Comparison of ENCODE assay signal across 8 cellular contexts in genomic region chr14:60165547-60165876, GRCh38. TPM values are rescaled to one million over a fixed set of nuclear protein-coding genes. Genes with fewer than 3 reads are reported as not detected.
DNase-seq lines count a peak whose midpoint lies in the region; ATAC-seq, FAIRE-seq and TF ChIP-seq lines count a peak whose summit lies in the region.

No MANE protein-coding gene starts in this region.

- H2BK5ac ChIP-seq in mesenchymal stem cell (ENCODE audit: low read depth, low read length, poor library complexity, severe bottlenecking) = no peak overlapping the region

- H3K79me1 ChIP-seq in mesenchymal stem cell (replicated peaks; ENCODE audit: low read length, poor library complexity, severe bottlenecking) = peaks cover 8% of the 10 kb centered on the region

- peak overlapping the region; percentile 83 for H3K4me3 Mint-ChIP-seq in astrocyte (ENCODE audit: unreplicated experiment)

- no peak for FAIRE-seq in astrocyte (lab: Jason Lieb, UNC)

- intact Hi-C loops in aorta (cut with DNase I) = loop anchor here (1.0 to 5.0 kb wide), 5 partner anchors 73 to 103 kb away; partner anchors contain the start of gene PCNX4 (in 1 of the 2)

- H3K9me3 ChIP-seq in astrocyte (ENCODE audit: insufficient read depth, low read depth, low read length) (no peaks in the 10 kb centered on the region), mesenchymal stem cell (ENCODE audit: control insufficient read depth, low read length) (no peaks in the 10 kb centered on the region), aorta (ENCODE audit: control insufficient read depth, low read length) (no peaks in the 10 kb centered on the region)

- H2AFZ ChIP-seq in astrocyte (ENCODE audit: low read depth, low read length) (peak overlapping the region; percentile 94), mesenchymal stem cell (ENCODE audit: low read depth, low read length) (no peak overlapping the region)

- H3K27me3 Mint-ChIP-seq in astrocyte (ENCODE audit: low read depth, unreplicated experiment) = no peaks in the 10 kb centered on the region

- ATAC-seq in GM18907 (IDR thresholded peaks at IDR 0.05; ENCODE audit: unreplicated experiment) (peak; percentile 21), HG03175 (IDR thresholded peaks at IDR 0.05; ENCODE audit: unreplicated experiment) (peak; percentile 16), aorta (ENCODE audit: low FRiP score) (no peak), GM18867 (IDR thresholded peaks at IDR 0.05; ENCODE audit: unreplicated experiment) (no peak)

- no peak overlapping the region for H4K8ac ChIP-seq in mesenchymal stem cell (ENCODE audit: low read length)

- DNase-seq in astrocyte (ENCODE audit: low read depth) (no peak), mesenchymal stem cell (no peak), aorta (no peak), medulla oblongata (ENCODE audit: extremely low spot score) (no peak), HuH-7.5 (ENCODE audit: low spot score) (no peak)

- H3K79me2 ChIP-seq in astrocyte (ENCODE audit: insufficient read depth, low read length) = peaks cover 15% of the 10 kb centered on the region

- no peak overlapping the region for H2AK5ac ChIP-seq in mesenchymal stem cell (ENCODE audit: low read length, severe bottlenecking)

- no peak overlapping the region for H3K4ac ChIP-seq in mesenchymal stem cell (ENCODE audit: low read depth in 1 of 2, low read length in 2 of 2)

- H3K4me2 ChIP-seq in astrocyte (ENCODE audit: low read length) (peak overlapping the region; percentile 88), mesenchymal stem cell (ENCODE audit: low read length, poor library complexity, severe bottlenecking) (peak overlapping the region; percentile 64)

- WGBS in mesenchymal stem cell = 25% methylated on average over 3 of the region's 4 CpGs
- 3 to 5% methylated on average over 4 of the region's 4 CpGs for WGBS in aorta, 2 donors

- no peak overlapping the region for H3K14ac ChIP-seq in mesenchymal stem cell (ENCODE audit: low read length in 2 of 2)

- peaks cover 4% of the 10 kb centered on the region for H3K4me1 Mint-ChIP-seq in astrocyte (ENCODE audit: low read depth, unreplicated experiment)

- peak overlapping the region in 1 of 2 experiments; percentile 70 for H3K18ac ChIP-seq in mesenchymal stem cell (ENCODE audit: low read depth in 1 of 2, low read length in 2 of 2)

- peaks cover 5% of the 10 kb centered on the region for H3K36me3 Mint-ChIP-seq in astrocyte (ENCODE audit: low read depth, unreplicated experiment)

- H2BK12ac ChIP-seq in mesenchymal stem cell (ENCODE audit: low read length in 2 of 2) = no peak overlapping the region

- H4K20me1 ChIP-seq in astrocyte (ENCODE audit: insufficient read depth, low read length) = no peaks in the 10 kb centered on the region

- no peaks in the 10 kb centered on the region for H3K9me3 Mint-ChIP-seq in astrocyte (ENCODE audit: unreplicated experiment)

- H3K27ac ChIP-seq in astrocyte (ENCODE audit: low read depth, low read length) (no peak overlapping the region), mesenchymal stem cell (ENCODE audit: low read length, poor library complexity, severe bottlenecking) (no peak overlapping the region), aorta (ENCODE audit: low read depth in 1 of 2, low read length in 2 of 2) (peak overlapping the region; percentile 93 to 94)

- no peaks in the 10 kb centered on the region for H3K36me3 ChIP-seq in astrocyte (ENCODE audit: insufficient read depth, low read length)
- H3K36me3 ChIP-seq in mesenchymal stem cell (ENCODE audit: control insufficient read depth in 1 of 2, insufficient read depth in 2 of 2, low read depth in 1 of 2, low read length in 2 of 2) = peaks cover 0 to 2% of the 10 kb centered on the region in 2 experiments
- no peaks in the 10 kb centered on the region for H3K36me3 ChIP-seq in aorta (ENCODE audit: control insufficient read depth in 1 of 2, insufficient read depth in 2 of 2, low read length in 1 of 2)

- no peak for TF ChIP-seq CTCF in astrocyte (IDR thresholded peaks at IDR 0.05; ENCODE audit: insufficient read depth, low read depth, low read length)

- H3K27me3 ChIP-seq in astrocyte (ENCODE audit: insufficient read depth, low read length) (no peaks in the 10 kb centered on the region), mesenchymal stem cell (ENCODE audit: control insufficient read depth in 1 of 2, insufficient read depth in 1 of 2, low read length in 2 of 2) (no peaks in the 10 kb centered on the region), aorta (ENCODE audit: control insufficient read depth in 1 of 2, insufficient read depth in 2 of 2, low read length in 1 of 2) (no peaks in the 10 kb centered on the region)

- H3K4me3 ChIP-seq in astrocyte (ENCODE audit: insufficient read depth, low read depth, low read length) = peak overlapping the region; percentile 94
- peak overlapping the region; percentile 91 to 94 for H3K4me3 ChIP-seq in mesenchymal stem cell (ENCODE audit: insufficient read depth in 1 of 2, low read depth in 1 of 2, low read length in 2 of 2)
- peak overlapping the region in 1 of 2 donors; percentile 18 for H3K4me3 ChIP-seq in aorta (ENCODE audit: low read length in 2 of 2)

- H3K4me1 ChIP-seq in astrocyte (ENCODE audit: insufficient read depth, low read length) = peaks cover 10% of the 10 kb centered on the region
- peaks cover 1% of the 10 kb centered on the region for H3K4me1 ChIP-seq in mesenchymal stem cell (ENCODE audit: control insufficient read depth, insufficient read depth, low read depth, low read length)
- peaks cover 0 to 2% of the 10 kb centered on the region in 2 donors for H3K4me1 ChIP-seq in aorta (ENCODE audit: control insufficient read depth in 1 of 2, insufficient read depth in 2 of 2, low read length in 2 of 2)

- no peak overlapping the region for H2BK15ac ChIP-seq in mesenchymal stem cell (ENCODE audit: low read depth, poor library complexity, severe bottlenecking)

- H3K23ac ChIP-seq in mesenchymal stem cell (ENCODE audit: low read length in 2 of 2) = no peak overlapping the region

- no peak overlapping the region for H4K91ac ChIP-seq in mesenchymal stem cell (ENCODE audit: low read length)

- peak overlapping the region; percentile 34 for H3K27ac Mint-ChIP-seq in astrocyte (ENCODE audit: unreplicated experiment)

- H3K9ac ChIP-seq in astrocyte (ENCODE audit: low read length) (peak overlapping the region; percentile 95), mesenchymal stem cell (ENCODE audit: low read length) (peak overlapping the region; percentile 96)

- peak overlapping the region; percentile 79 for H2BK120ac ChIP-seq in mesenchymal stem cell (ENCODE audit: low read depth, low read length)

RNA-seq across cellular contexts. Expression of gene DHRS7, which starts 0.3 kb away (rescaled TPM):
- total RNA-seq in astrocyte = 57.3 and 62.5 TPM in 2 replicates
- 74.0 TPM for polyA plus RNA-seq in mesenchymal stem cell (2013, experiment 1 of 2)
- 76.4 TPM for polyA plus RNA-seq in mesenchymal stem cell (2013, experiment 2 of 2)
- 10 to 100 TPM; 68.2 to 75.3 TPM for total RNA-seq in aorta
- 10 to 100 TPM; 67.7 to 68.3 TPM for polyA plus RNA-seq in aorta

Comparison
In these comparisons a context has a peak if more than half of its experiments do, and no peak if none do; other contexts are left out.
1. ATAC-seq: peak in GM18907 (single experiment) and HG03175 (single experiment); none in aorta (single experiment) and GM18867 (single experiment).
2. H3K27ac ChIP-seq: peak in aorta (2 of 2); none in astrocyte (single experiment) and mesenchymal stem cell (single experiment).